In the genomic region with DNA sequence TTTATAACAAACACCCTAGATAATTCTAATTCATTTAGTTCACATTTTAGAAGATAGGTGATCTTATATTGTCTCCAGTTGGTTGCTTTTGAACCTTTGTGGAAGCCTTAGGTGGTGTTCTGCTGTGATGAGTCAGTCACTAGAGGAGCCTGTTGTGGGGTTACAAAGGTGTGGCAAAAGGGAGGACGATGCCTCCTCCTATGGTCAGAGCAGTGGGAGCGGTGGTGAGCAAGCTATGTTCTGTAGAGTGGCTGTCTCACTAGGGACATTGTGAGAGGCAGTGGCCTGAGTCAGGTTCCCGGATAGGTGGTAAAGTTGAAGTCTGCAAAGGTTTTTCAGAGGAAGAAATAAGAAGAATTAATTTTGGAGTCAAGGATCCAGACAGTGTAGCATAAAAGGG, we compare ENCODE assay signal across 12 cellular contexts.
DNase-seq lines count a peak whose midpoint lies in the region; ATAC-seq and TF ChIP-seq lines count a peak whose summit lies in the region.
"Had no signal": no experiment of that assay in that cellular context is flagged by ENCODE, and none has a peak within 500 bp of the region (broad histone marks: within the 10 kb centered on the region; RNA-seq: fewer than 3 reads in every experiment).

No MANE protein-coding gene starts in this region.

- H3K79me2 ChIP-seq in mammary epithelial cell (ENCODE audit: insufficient read depth, low read length) (no peaks in the 10 kb centered on the region), trophoblast cell (ENCODE audit: control insufficient read depth, insufficient read depth, low read length, poor library complexity) (no peaks in the 10 kb centered on the region)

- 69% methylated on average over 3 of the region's 3 CpGs for WGBS in mammary epithelial cell (ENCODE audit: low coverage, missing lambda C conversion rate)
- WGBS in trophoblast cell (ENCODE audit: extremely low coverage, insufficient coverage, insufficient read length): no CpG with 5 or more reads among the region's 3 CpGs

- H3K18ac ChIP-seq in trophoblast cell (ENCODE audit: low read length): no peak overlapping the region

- no peaks in the 10 kb centered on the region for H4K20me1 ChIP-seq in mammary epithelial cell (ENCODE audit: insufficient read depth, low read length)
- H4K20me1 ChIP-seq: BLaER1 had no signal

- H3K4me3 ChIP-seq in mammary epithelial cell (replicated peaks in 1 of 3; ENCODE audit: insufficient read depth in 1 of 3, low read depth in 2 of 3, low read length in 3 of 3) (no peak overlapping the region), trophoblast cell (ENCODE audit: low read depth, low read length) (no peak overlapping the region)
- H3K4me3 ChIP-seq: BLaER1, Peyer's patch had no signal

- no peak overlapping the region for H2BK120ac ChIP-seq in trophoblast cell (ENCODE audit: insufficient read depth, low read length, poor library complexity)

- peak overlapping the region; percentile 10 for H2BK12ac ChIP-seq in trophoblast cell (ENCODE audit: low read length)

- no peak overlapping the region for H3K4ac ChIP-seq in trophoblast cell (ENCODE audit: low read depth, low read length)

- H2BK5ac ChIP-seq in trophoblast cell (ENCODE audit: low read depth, low read length, poor library complexity): no peak overlapping the region

- dilution Hi-C loops in mammary epithelial cell (cut with HindIII; ENCODE audit: low sequenced_read_pairs): loop anchor here (25.0 kb wide), 1 partner anchor 214 kb away; no protein-coding TSS in a partner anchor

- H3K4me1 ChIP-seq in mammary epithelial cell (ENCODE audit: insufficient read depth, low read length) (peaks cover 11% of the 10 kb centered on the region), foreskin keratinocyte (no peaks in the 10 kb centered on the region), trophoblast cell (ENCODE audit: control insufficient read depth in 1 of 2, insufficient read depth in 2 of 2, low read length in 2 of 2) (peaks cover 3 to 9% of the 10 kb centered on the region in 2 experiments)
- H3K4me1 ChIP-seq: Peyer's patch had no signal

- no peak overlapping the region for H3K9ac ChIP-seq in mammary epithelial cell (ENCODE audit: insufficient read depth, low read length)
- no peak overlapping the region for H3K9ac ChIP-seq in trophoblast cell (ENCODE audit: low read length)
- H3K9ac ChIP-seq: BLaER1 had no signal

- H4K91ac ChIP-seq in trophoblast cell (ENCODE audit: low read depth, low read length): no peak overlapping the region

- H3K4me1 Mint-ChIP-seq in HFFc6 (ENCODE audit: low read depth): peaks cover 27% of the 10 kb centered on the region
- H3K4me1 Mint-ChIP-seq in activated naive CD4-positive, alpha-beta T cell treated with anti-CD3 and anti-CD28 coated beads, Interleukin-2, amount 10 ng/mL, durations not matched to agents 7 days and 5 days: no peaks in the 10 kb centered on the region
- H3K4me1 Mint-ChIP-seq: CD8-positive, alpha-beta memory T cell had no signal

- no peak overlapping the region for H4K8ac ChIP-seq in trophoblast cell (ENCODE audit: low read depth, low read length)

- ATAC-seq in foreskin keratinocyte: peak; percentile 64
- ATAC-seq in GM19452 (IDR thresholded peaks at IDR 0.05; ENCODE audit: unreplicated experiment): no peak
- no peak for ATAC-seq in GM19467 (IDR thresholded peaks at IDR 0.05; ENCODE audit: unreplicated experiment)

- CTCF ChIA-PET in mammary epithelial cell (lab: Charles Lee; ENCODE audit: low non-redundant PET): no interaction called here
- CTCF ChIA-PET in activated naive CD4-positive, alpha-beta T cell treated with anti-CD3 and anti-CD28 coated beads, Interleukin-2, amount 10 ng/mL, durations not matched to agents 7 days and 5 days (lab: Charles Lee): interaction anchor here (0.7 kb wide), 1 partner anchor 194 kb away, joined by 3 read pairs; no protein-coding TSS in a partner anchor

- H3K27ac ChIP-seq in mammary epithelial cell (ENCODE audit: insufficient read depth, low read depth, low read length) (no peak overlapping the region), foreskin keratinocyte (no peak overlapping the region), trophoblast cell (ENCODE audit: low read depth, low read length) (no peak overlapping the region)
- H3K27ac ChIP-seq: BLaER1, Peyer's patch had no signal

- intact Hi-C loops in mammary epithelial cell (cut with micrococcal nuclease): loop anchor here (1.0 kb wide), 2 partner anchors 166 to 192 kb away; no protein-coding TSS in a partner anchor

- H3K9me3 ChIP-seq in mammary epithelial cell (replicated peaks; ENCODE audit: insufficient read depth, low read length) (no peaks in the 10 kb centered on the region), trophoblast cell (ENCODE audit: insufficient read depth, low read depth, low read length) (no peaks in the 10 kb centered on the region)
- H3K9me3 ChIP-seq: BLaER1, Peyer's patch had no signal

- H3K27me3 ChIP-seq in mammary epithelial cell (ENCODE audit: insufficient read depth, low read length) (no peaks in the 10 kb centered on the region), foreskin keratinocyte (no peaks in the 10 kb centered on the region), trophoblast cell (ENCODE audit: insufficient read depth, low read length) (no peaks in the 10 kb centered on the region)
- H3K27me3 ChIP-seq: BLaER1, Peyer's patch had no signal

- H3K27me3 Mint-ChIP-seq in HFFc6 (ENCODE audit: insufficient read depth): no peaks in the 10 kb centered on the region; the same call in 1 of the 2 replicates
- H3K27me3 Mint-ChIP-seq in activated naive CD4-positive, alpha-beta T cell treated with anti-CD3 and anti-CD28 coated beads, Interleukin-2, amount 10 ng/mL, durations not matched to agents 7 days and 5 days: peaks cover 3% of the 10 kb centered on the region

- no peak overlapping the region for H3K23ac ChIP-seq in trophoblast cell (ENCODE audit: low read length)

- H2AFZ ChIP-seq in mammary epithelial cell (ENCODE audit: low read depth, low read length) (no peak overlapping the region), trophoblast cell (ENCODE audit: insufficient read depth, low read length, poor library complexity) (no peak overlapping the region)

- peaks cover 11% of the 10 kb centered on the region for H3K79me1 ChIP-seq in trophoblast cell (ENCODE audit: low read length)

- no TSS peak for BruUV-seq in mammary epithelial cell (replicated peaks; lab: Mats Ljungman, UMichigan)

- TF ChIP-seq CTCF in HFFc6 (IDR thresholded peaks at IDR 0.05): no peak
- no peak for TF ChIP-seq CTCF in mammary epithelial cell (conservative IDR thresholded peaks at IDR 0.05 in 1 of 2, IDR thresholded peaks at IDR 0.05 in 1 of 2; ENCODE audit: extremely low read depth in 1 of 2, insufficient read depth in 1 of 2, low read depth in 1 of 2, low read length in 2 of 2)
- no peak for TF ChIP-seq CTCF in foreskin keratinocyte (conservative IDR thresholded peaks at IDR 0.05)

- H3K4me3 Mint-ChIP-seq in HFFc6: no peak overlapping the region
- no peak overlapping the region for H3K4me3 Mint-ChIP-seq in activated naive CD4-positive, alpha-beta T cell treated with anti-CD3 and anti-CD28 coated beads, Interleukin-2, amount 10 ng/mL, durations not matched to agents 7 days and 5 days
- H3K4me3 Mint-ChIP-seq: CD8-positive, alpha-beta memory T cell had no signal

- peak overlapping the region; percentile 10; the same call in 1 of the 2 replicates for H3K27ac Mint-ChIP-seq in HFFc6
- H3K27ac Mint-ChIP-seq in activated naive CD4-positive, alpha-beta T cell treated with anti-CD3 and anti-CD28 coated beads, Interleukin-2, amount 10 ng/mL, durations not matched to agents 7 days and 5 days: no peak overlapping the region
- H3K27ac Mint-ChIP-seq: CD8-positive, alpha-beta memory T cell had no signal

- no peak overlapping the region for H2AK5ac ChIP-seq in trophoblast cell (ENCODE audit: low read length)

- H3K36me3 ChIP-seq in mammary epithelial cell (ENCODE audit: insufficient read depth, low read length): no peaks in the 10 kb centered on the region
- no peaks in the 10 kb centered on the region for H3K36me3 ChIP-seq in trophoblast cell (ENCODE audit: control insufficient read depth in 1 of 2, insufficient read depth in 2 of 2, low read length in 2 of 2)
- H3K36me3 ChIP-seq: BLaER1, Peyer's patch had no signal

- no peaks in the 10 kb centered on the region for H3K9me3 Mint-ChIP-seq in HFFc6
- no peaks in the 10 kb centered on the region for H3K9me3 Mint-ChIP-seq in activated naive CD4-positive, alpha-beta T cell treated with anti-CD3 and anti-CD28 coated beads, Interleukin-2, amount 10 ng/mL, durations not matched to agents 7 days and 5 days
- H3K9me3 Mint-ChIP-seq: CD8-positive, alpha-beta memory T cell had no signal

- no peaks in the 10 kb centered on the region for H3K36me3 Mint-ChIP-seq in HFFc6 (ENCODE audit: low read depth)
- no peaks in the 10 kb centered on the region for H3K36me3 Mint-ChIP-seq in activated naive CD4-positive, alpha-beta T cell treated with anti-CD3 and anti-CD28 coated beads, Interleukin-2, amount 10 ng/mL, durations not matched to agents 7 days and 5 days
- H3K36me3 Mint-ChIP-seq: CD8-positive, alpha-beta memory T cell had no signal

- in situ Hi-C loops in mammary epithelial cell (cut with MboI; ENCODE audit: low sequenced_read_pairs in 2 of 2): loop anchor here in 1 of 2 donors (10.0 kb wide), 1 partner anchor 112 kb away; no protein-coding TSS in a partner anchor

- H4K12ac ChIP-seq in trophoblast cell (ENCODE audit: low read depth, low read length): no peak overlapping the region

- DNase-seq in HFFc6: no peak
- peak; percentile 73 for DNase-seq in mammary epithelial cell
- DNase-seq in foreskin keratinocyte: no peak
- no peak for DNase-seq in trophoblast cell
- no peak for DNase-seq in NCI-H187 (lab: John Stamatoyannopoulos, UW)
- DNase-seq in activated naive CD4-positive, alpha-beta T cell treated with anti-CD3 and anti-CD28 coated beads, Interleukin-2, amount 10 ng/mL, durations not matched to agents 7 days and 5 days: no peak
- DNase-seq: NCI-H774 had no signal

- H3K4me2 ChIP-seq in mammary epithelial cell (ENCODE audit: insufficient read depth, low read depth, low read length) (no peak overlapping the region), trophoblast cell (ENCODE audit: low read length) (no peak overlapping the region)
- H3K4me2 ChIP-seq: BLaER1 had no signal

- no peak overlapping the region for H3K14ac ChIP-seq in trophoblast cell (ENCODE audit: low read length)
